ENCODE assay signal across 26 cellular contexts in genomic region chr6:143293526-143293925, GRCh38.
"Had no signal": no experiment of that assay in that cellular context is flagged by ENCODE, and none has a peak within 500 bp of the region (broad histone marks: within the 10 kb centered on the region; RNA-seq: fewer than 3 reads in every experiment).

No MANE protein-coding gene starts in this region.

- H3K27ac ChIP-seq: left lung, lower lobe of right lung, ovary, right atrium auricular region, right lobe of liver, skin epidermis, stomach, testis, thyroid gland, transverse colon, upper lobe of left lung, vagina had no signal

- FAIRE-seq: keratinocyte had no signal

- H3K27ac Mint-ChIP-seq: naive B cell; natural killer cell; progenitor cell of endocrine pancreas; stimulated activated naive B cell treated with anti-CD40 and anti-IgM and Interleukin-4, amounts not matched to agents 10 μg/mL and 1 μg/mL and 100 μg/mL, for 72 hours had no signal

- DNase-seq: hippocampal formation; kidney glomerular epithelial cell; left cardiac atrium; left lung; lower lobe of right lung; midbrain; naive B cell; natural killer cell; ovary; right lobe of liver; stimulated activated CD4-positive, alpha-beta T cell treated with anti-CD3 and anti-CD28 coated beads, Interleukin-12 subunit alpha, Interleukin-12 subunit beta, amount 100 ng/mL, for 4 hours; stimulated activated CD4-positive, alpha-beta T cell treated with anti-CD3 and anti-CD28 coated beads, Interleukin-15, amount 100 ng/mL, for 24 hours; stimulated activated CD4-positive, alpha-beta T cell treated with anti-CD3 and anti-CD28 coated beads, Interleukin-2, amount 100 ng/mL, for 24 hours; stimulated activated CD4-positive, alpha-beta T cell treated with anti-CD3 and anti-CD28 coated beads, Interleukin-4, amount 100 ng/mL, for 1 hour; stimulated activated naive B cell treated with anti-CD40 and anti-IgM and Interleukin-4, amounts not matched to agents 10 μg/mL and 1 μg/mL and 100 μg/mL, for 72 hours; stimulated activated naive CD8-positive, alpha-beta T cell treated with anti-CD3 and anti-CD28 coated beads, Interleukin-15, Interleukin-2, amounts not matched to agents 100 U/mL and 50 U/mL, for 24 hours; stomach; testis; thyroid gland; transverse colon; upper lobe of left lung had no signal

- ATAC-seq: left cardiac atrium; left lung; lower lobe of right lung; natural killer cell; right lobe of liver; stimulated activated naive B cell treated with anti-CD40 and anti-IgM and Interleukin-4, amounts not matched to agents 10 μg/mL and 1 μg/mL and 100 μg/mL, for 72 hours; stimulated activated naive CD8-positive, alpha-beta T cell treated with anti-CD3 and anti-CD28 coated beads, Interleukin-15, Interleukin-2, amounts not matched to agents 100 U/mL and 50 U/mL, for 24 hours had no signal

- H3K9me3 Mint-ChIP-seq: stimulated activated naive B cell treated with anti-CD40 and anti-IgM and Interleukin-4, amounts not matched to agents 10 μg/mL and 1 μg/mL and 100 μg/mL, for 72 hours had no signal

- H3K36me3 Mint-ChIP-seq: naive B cell, natural killer cell had no signal

- H3K27me3 Mint-ChIP-seq: naive B cell; stimulated activated naive B cell treated with anti-CD40 and anti-IgM and Interleukin-4, amounts not matched to agents 10 μg/mL and 1 μg/mL and 100 μg/mL, for 72 hours had no signal

- H3K4me3 ChIP-seq: left lung, lower lobe of right lung, ovary, right atrium auricular region, right lobe of liver, skin epidermis, stomach, testis, thyroid gland, transverse colon, upper lobe of left lung, vagina had no signal

- H3K9me3 ChIP-seq: left lung, lower lobe of right lung, ovary, right atrium auricular region, right lobe of liver, stomach, testis, thyroid gland, transverse colon, upper lobe of left lung, vagina had no signal

- H3K4me3 Mint-ChIP-seq: naive B cell; natural killer cell; stimulated activated naive B cell treated with anti-CD40 and anti-IgM and Interleukin-4, amounts not matched to agents 10 μg/mL and 1 μg/mL and 100 μg/mL, for 72 hours had no signal

- H3K36me3 ChIP-seq: left lung, lower lobe of right lung, ovary, right atrium auricular region, right lobe of liver, stomach, thyroid gland, transverse colon, upper lobe of left lung, vagina had no signal

- H3K27me3 ChIP-seq: left lung, ovary, right atrium auricular region, right lobe of liver, stomach, testis, thyroid gland, transverse colon, upper lobe of left lung, vagina had no signal

- H3K4me1 Mint-ChIP-seq: naive B cell; natural killer cell; stimulated activated naive B cell treated with anti-CD40 and anti-IgM and Interleukin-4, amounts not matched to agents 10 μg/mL and 1 μg/mL and 100 μg/mL, for 72 hours had no signal

- H3K4me1 ChIP-seq: left lung, lower lobe of right lung, right atrium auricular region, right lobe of liver, stomach, testis, transverse colon, vagina had no signal
